Comparison of ENCODE assay signal across 26 cellular contexts in the genomic region with DNA sequence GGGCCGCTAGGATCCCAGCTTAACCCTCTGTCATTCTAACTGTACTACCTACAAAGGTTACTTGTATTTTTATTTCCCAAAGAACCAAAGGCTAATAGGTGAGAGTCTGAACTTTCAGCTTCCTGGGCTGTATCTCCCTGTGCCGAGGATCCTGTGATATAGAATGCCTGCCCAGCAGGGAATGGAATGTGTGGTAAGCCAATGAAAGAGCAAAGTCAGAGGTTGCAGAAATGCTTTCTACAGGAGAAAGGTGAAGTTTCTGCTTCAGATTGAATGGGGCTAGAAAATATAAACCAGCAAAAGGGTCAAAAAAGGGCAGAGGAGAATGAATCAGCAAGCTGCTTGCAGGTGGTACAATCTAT.
DNase-seq lines count a peak whose midpoint lies in the region; ATAC-seq and TF ChIP-seq lines count a peak whose summit lies in the region.
"Had no signal": no experiment of that assay in that cellular context is flagged by ENCODE, and none has a peak within 500 bp of the region (broad histone marks: within the 10 kb centered on the region; RNA-seq: fewer than 3 reads in every experiment).

No MANE protein-coding gene starts in this region.

- H3K9me3 ChIP-seq in H9 (ENCODE audit: control insufficient read depth, low read depth, low read length) (no peaks in the 10 kb centered on the region), endodermal cell (ENCODE audit: control insufficient read depth, low read length) (no peaks in the 10 kb centered on the region)
- H3K9me3 ChIP-seq: BE2C, colonic mucosa, upper lobe of right lung had no signal

- no peak overlapping the region for H2BK5ac ChIP-seq in H9 (ENCODE audit: insufficient read length, low read length)

- no peak overlapping the region for H2BK15ac ChIP-seq in H9 (ENCODE audit: low read depth, low read length)

- no CpG with 5 or more reads among the region's 2 CpGs for WGBS in H9 (ENCODE audit: extremely low coverage, insufficient read length, low lambda C conversion rate)
- 32 to 39% methylated on average over 2 of the region's 2 CpGs for WGBS in endodermal cell (ENCODE audit: insufficient coverage in 1 of 2, insufficient read length in 1 of 2), 2 experiments

- H3K27ac ChIP-seq in H9 (ENCODE audit: insufficient read length, low read depth, low read length) (no peak overlapping the region), endodermal cell (ENCODE audit: low read depth, low read length) (peak overlapping the region; percentile 64), dorsolateral prefrontal cortex (no peak overlapping the region)
- H3K27ac ChIP-seq: colonic mucosa, upper lobe of right lung had no signal

- no peak overlapping the region for H2AK5ac ChIP-seq in H9 (ENCODE audit: insufficient read length, low read length)

- H3K4ac ChIP-seq in H9 (ENCODE audit: low read depth, low read length), result no peak overlapping the region

- ATAC-seq in GM21576 (IDR thresholded peaks at IDR 0.05; ENCODE audit: unreplicated experiment) (no peak), GM19351 (IDR thresholded peaks at IDR 0.05; ENCODE audit: unreplicated experiment) (no peak)
- ATAC-seq: activated CD4-positive, alpha-beta T cell treated with anti-CD3 and anti-CD28 coated beads for 36 hours; activated CD8-positive, alpha-beta T cell treated with anti-CD3 and anti-CD28 coated beads, Interleukin-2, amount 10 ng/mL, durations not matched to agents 7 days and 5 days; activated T-helper 17 cell treated with anti-CD3 and anti-CD28 coated beads, Interleukin-2, amount 50 U/mL, for 72 hours; CD8-positive, alpha-beta T cell; left cardiac atrium; Panc1; stimulated activated naive B cell treated with anti-CD40 and anti-IgM and Interleukin-4, amounts not matched to agents 10 μg/mL and 1 μg/mL and 100 μg/mL, for 72 hours had no signal

- H3K9me3 Mint-ChIP-seq in H9 (no peaks in the 10 kb centered on the region), endodermal cell (no peaks in the 10 kb centered on the region)
- H3K9me3 Mint-ChIP-seq: activated T-helper 17 cell treated with anti-CD3 and anti-CD28 coated beads, Interleukin-2, amount 50 U/mL, for 72 hours; CD8-positive, alpha-beta T cell; HFFc6; stimulated activated naive B cell treated with anti-CD40 and anti-IgM and Interleukin-4, amounts not matched to agents 10 μg/mL and 1 μg/mL and 100 μg/mL, for 72 hours had no signal

- no peaks in the 10 kb centered on the region for H4K20me1 ChIP-seq in H9 (ENCODE audit: control insufficient read depth, insufficient read depth, insufficient read length)

- H3K36me3 ChIP-seq in endodermal cell (ENCODE audit: control insufficient read depth, insufficient read depth, low read length), result peaks cover 10% of the 10 kb centered on the region
- H3K36me3 ChIP-seq: colonic mucosa, upper lobe of right lung had no signal

- H3K4me3 ChIP-seq in endodermal cell (ENCODE audit: low read length) (peak overlapping the region; percentile 25), dorsolateral prefrontal cortex (no peak overlapping the region)
- H3K4me3 ChIP-seq: colonic mucosa, upper lobe of right lung had no signal

- no peaks in the 10 kb centered on the region for H3K79me1 ChIP-seq in H9 (ENCODE audit: insufficient read depth, low read depth, low read length, poor library complexity, severe bottlenecking)

- H2AFZ ChIP-seq in H9 (ENCODE audit: low read length), result no peak overlapping the region

- peaks cover 16 to 28% (median 18%) of the 10 kb centered on the region in 3 experiments for H3K36me3 Mint-ChIP-seq in H9 (ENCODE audit: insufficient read depth in 1 of 3, low read depth in 3 of 3)
- peaks cover 14% of the 10 kb centered on the region for H3K36me3 Mint-ChIP-seq in endodermal cell (ENCODE audit: low read depth)
- H3K36me3 Mint-ChIP-seq: CD8-positive, alpha-beta T cell; stimulated activated naive B cell treated with anti-CD40 and anti-IgM and Interleukin-4, amounts not matched to agents 10 μg/mL and 1 μg/mL and 100 μg/mL, for 72 hours had no signal

- no peak overlapping the region for H2BK120ac ChIP-seq in H9 (ENCODE audit: low read depth, low read length, poor library complexity, severe bottlenecking)

- H4K8ac ChIP-seq in H9 (replicated peaks; ENCODE audit: insufficient read length, low read depth, low read length), result no peak overlapping the region

- TF ChIP-seq CTCF in H9 (conservative IDR thresholded peaks at IDR 0.05) (no peak), endodermal cell (conservative IDR thresholded peaks at IDR 0.05) (no peak), dorsolateral prefrontal cortex (IDR thresholded peaks at IDR 0.05 in 54 of 56, conservative IDR thresholded peaks at IDR 0.05 in 2 of 56; ENCODE audit: low read depth in 1 of 56, partially characterized antibody in 56 of 56) (no peak)

- DNase-seq in H9, result peak; percentile 40
- peak; percentile 36 for DNase-seq in M059J (ENCODE audit: low read depth)
- peak; percentile 79 for DNase-seq in endodermal cell
- DNase-seq in left kidney (ENCODE audit: low read depth, low spot score), result peak; percentile 44
- DNase-seq in NCI-H526 (lab: John Stamatoyannopoulos, UW), result no peak
- no peak for DNase-seq in dorsolateral prefrontal cortex
- DNase-seq: activated CD4-positive, alpha-beta T cell treated with anti-CD3 and anti-CD28 coated beads for 36 hours; activated CD8-positive, alpha-beta T cell treated with anti-CD3 and anti-CD28 coated beads, Interleukin-2, amount 10 ng/mL, durations not matched to agents 7 days and 5 days; activated naive CD4-positive, alpha-beta T cell treated with anti-CD3 and anti-CD28 coated beads, Interleukin-2, amount 50 U/mL, for 16 hours; amniotic stem cell; BE2C; CD8-positive, alpha-beta T cell; colonic mucosa; effector memory CD4-positive, alpha-beta T cell; erythroblast; HFFc6; left cardiac atrium; mammary epithelial cell; Right ventricle myocardium superior; small intestine; stimulated activated naive B cell treated with anti-CD40 and anti-IgM and Interleukin-4, amounts not matched to agents 10 μg/mL and 1 μg/mL and 100 μg/mL, for 72 hours; upper lobe of right lung had no signal

- H2BK20ac ChIP-seq in H9 (ENCODE audit: low read depth, low read length, poor library complexity, severe bottlenecking), result no peak overlapping the region

- H4K5ac ChIP-seq in H9 (ENCODE audit: insufficient read length, low read depth, low read length), result no peak overlapping the region

- no peak overlapping the region for H3K56ac ChIP-seq in H9 (ENCODE audit: insufficient read length, low read depth, low read length)

- H3K4me1 ChIP-seq in H9 (ENCODE audit: insufficient read depth, low read length) (peaks cover 5% of the 10 kb centered on the region; the same call in 1 of the 2 replicates), endodermal cell (ENCODE audit: control insufficient read depth, insufficient read depth, low read length) (peaks cover 12% of the 10 kb centered on the region)
- H3K4me1 ChIP-seq: BE2C, colonic mucosa, upper lobe of right lung had no signal

- no peaks in the 10 kb centered on the region for H3K79me2 ChIP-seq in H9 (ENCODE audit: insufficient read depth, low read length)

- no peak overlapping the region for H3K27ac Mint-ChIP-seq in H9
- no peak overlapping the region for H3K27ac Mint-ChIP-seq in endodermal cell
- H3K27ac Mint-ChIP-seq: activated CD4-positive, alpha-beta T cell treated with anti-CD3 and anti-CD28 coated beads for 36 hours; activated CD8-positive, alpha-beta T cell treated with anti-CD3 and anti-CD28 coated beads, Interleukin-2, amount 10 ng/mL, durations not matched to agents 7 days and 5 days; activated T-helper 17 cell treated with anti-CD3 and anti-CD28 coated beads, Interleukin-2, amount 50 U/mL, for 72 hours; CD8-positive, alpha-beta T cell; HFFc6; stimulated activated naive B cell treated with anti-CD40 and anti-IgM and Interleukin-4, amounts not matched to agents 10 μg/mL and 1 μg/mL and 100 μg/mL, for 72 hours had no signal

- H3K27me3 Mint-ChIP-seq in H9 (ENCODE audit: low read depth) (no peaks in the 10 kb centered on the region), endodermal cell (ENCODE audit: insufficient read depth) (no peaks in the 10 kb centered on the region)

- H4K91ac ChIP-seq in H9 (ENCODE audit: insufficient read length, low read depth, low read length), result no peak overlapping the region

- H2BK12ac ChIP-seq in H9 (ENCODE audit: insufficient read length, low read depth, low read length), result no peak overlapping the region

- H3K23me2 ChIP-seq in H9 (ENCODE audit: insufficient read length, low read depth, low read length, poor library complexity, severe bottlenecking), result no peaks in the 10 kb centered on the region

- H3K9ac ChIP-seq in H9 (ENCODE audit: extremely low read depth, insufficient read length, low read length) (no peak overlapping the region), endodermal cell (ENCODE audit: extremely low read depth, low read length, poor library complexity, severe bottlenecking) (no peak overlapping the region)

- H3K14ac ChIP-seq in H9 (ENCODE audit: insufficient read depth, low read length), result no peak overlapping the region

- no peak overlapping the region for H3K23ac ChIP-seq in H9 (ENCODE audit: insufficient read length, low read depth, low read length)

- peaks cover 23 to 38% of the 10 kb centered on the region in 2 experiments for H3K4me1 Mint-ChIP-seq in H9
- H3K4me1 Mint-ChIP-seq in endodermal cell, result peaks cover 2% of the 10 kb centered on the region
- H3K4me1 Mint-ChIP-seq: activated CD4-positive, alpha-beta T cell treated with anti-CD3 and anti-CD28 coated beads for 36 hours; activated T-helper 17 cell treated with anti-CD3 and anti-CD28 coated beads, Interleukin-2, amount 50 U/mL, for 72 hours; stimulated activated naive B cell treated with anti-CD40 and anti-IgM and Interleukin-4, amounts not matched to agents 10 μg/mL and 1 μg/mL and 100 μg/mL, for 72 hours had no signal

- no peak overlapping the region for H3T11ph ChIP-seq in H9 (ENCODE audit: low read length)

- intact Hi-C loops in dorsolateral prefrontal cortex (cut with DNase I), result no loop called here

- H3K4me3 Mint-ChIP-seq in H9, result no peak overlapping the region
- no peak overlapping the region for H3K4me3 Mint-ChIP-seq in endodermal cell
- H3K4me3 Mint-ChIP-seq: activated CD4-positive, alpha-beta T cell treated with anti-CD3 and anti-CD28 coated beads for 36 hours; activated CD8-positive, alpha-beta T cell treated with anti-CD3 and anti-CD28 coated beads, Interleukin-2, amount 10 ng/mL, durations not matched to agents 7 days and 5 days; activated T-helper 17 cell treated with anti-CD3 and anti-CD28 coated beads, Interleukin-2, amount 50 U/mL, for 72 hours; CD8-positive, alpha-beta T cell; HFFc6; stimulated activated naive B cell treated with anti-CD40 and anti-IgM and Interleukin-4, amounts not matched to agents 10 μg/mL and 1 μg/mL and 100 μg/mL, for 72 hours had no signal

- H3K27me3 ChIP-seq in H9 (ENCODE audit: insufficient read depth, low read length) (no peaks in the 10 kb centered on the region), endodermal cell (ENCODE audit: control insufficient read depth, insufficient read depth, low read length, poor library complexity, severe bottlenecking) (peaks cover 7% of the 10 kb centered on the region), dorsolateral prefrontal cortex (peaks cover 0 to 3% (median 0%) of the 10 kb centered on the region in 45 donors)
- H3K27me3 ChIP-seq: BE2C, colonic mucosa, upper lobe of right lung had no signal

- no peak overlapping the region for H3K18ac ChIP-seq in H9 (ENCODE audit: insufficient read length, low read depth, low read length)

- H3K4me2 ChIP-seq in H9 (ENCODE audit: insufficient read depth, insufficient read length, low read length), result no peak overlapping the region

Comparison
In these comparisons a context has a peak if more than half of its experiments do, and no peak if none do; other contexts are left out.
1. DNase-seq: peak in H9 (single experiment), M059J (single experiment), endodermal cell (single experiment) and left kidney (single experiment); none in NCI-H526 (0 of 2) and dorsolateral prefrontal cortex (0 of 10).